Comparison of ENCODE assay signal across 30 cellular contexts in the genomic region with DNA sequence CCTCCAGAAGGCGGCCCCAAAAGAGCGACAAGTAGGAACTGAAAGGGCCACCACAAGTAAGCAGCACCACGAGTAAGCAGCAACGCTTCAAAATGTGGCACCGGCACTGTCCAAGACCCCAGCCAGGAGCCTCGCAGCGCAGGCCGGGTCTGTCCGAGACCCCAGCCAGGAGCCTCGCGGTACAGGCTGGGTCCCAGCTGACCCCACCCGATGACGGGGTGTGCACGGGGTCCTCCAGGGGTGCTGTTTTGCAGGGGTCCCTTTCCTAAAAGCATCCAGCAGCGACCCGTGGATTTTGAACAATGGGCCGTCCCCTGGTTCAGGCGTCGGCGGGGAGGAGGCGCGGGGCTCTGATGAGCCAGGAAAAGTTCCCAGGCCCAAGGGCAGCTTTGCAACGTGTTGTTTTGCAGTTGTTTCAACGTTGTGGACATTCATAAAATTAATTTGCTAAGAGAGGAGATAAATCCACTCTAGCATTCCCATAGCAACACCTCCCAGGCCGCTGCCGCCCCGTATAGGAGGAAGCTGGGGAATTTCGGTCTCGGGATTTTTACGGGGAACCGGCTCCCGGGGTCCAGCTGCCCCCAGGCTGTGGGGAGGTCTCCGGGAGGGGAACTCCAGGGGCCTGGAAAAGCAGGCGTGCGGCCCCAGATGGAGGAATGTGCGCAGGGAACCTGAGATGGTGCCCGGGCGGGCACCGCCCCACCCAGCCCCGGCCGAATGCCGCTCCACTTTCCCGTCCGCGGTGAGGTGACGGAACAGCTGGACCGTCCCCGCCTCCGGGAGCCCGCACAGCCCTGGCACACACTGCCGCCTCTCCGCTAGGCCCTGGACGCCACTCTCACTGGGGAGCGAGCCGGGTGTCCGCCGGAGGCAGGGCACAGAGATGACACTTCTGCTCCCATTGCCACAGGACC.
"Had no signal": no experiment of that assay in that cellular context is flagged by ENCODE, and none has a peak within 500 bp of the region (broad histone marks: within the 10 kb centered on the region; RNA-seq: fewer than 3 reads in every experiment).

No MANE protein-coding gene starts in this region.

- H3K4me1 ChIP-seq: adrenal gland, body of pancreas, foreskin keratinocyte, parathyroid adenoma had no signal

- H3K4me1 Mint-ChIP-seq: activated naive CD8-positive, alpha-beta T cell treated with anti-CD3 and anti-CD28 coated beads for 36 hours had no signal

- H3K27me3 Mint-ChIP-seq: activated naive CD8-positive, alpha-beta T cell treated with anti-CD3 and anti-CD28 coated beads for 36 hours; stimulated activated naive B cell treated with anti-CD40 and anti-IgM and Interleukin-4, amounts not matched to agents 10 μg/mL and 1 μg/mL and 100 μg/mL, for 72 hours had no signal

- H3K9ac ChIP-seq: parathyroid adenoma had no signal

- DNase-seq: activated CD4-positive, alpha-beta T cell treated with anti-CD3 and anti-CD28 coated beads for 48 hours; activated CD4-positive, alpha-beta T cell treated with anti-CD3 and anti-CD28 coated beads, Interleukin-2, amount 50 U/mL, for 48 hours; activated CD8-positive, alpha-beta memory T cell treated with anti-CD3 and anti-CD28 coated beads for 24 hours; activated effector memory CD4-positive, alpha-beta T cell treated with anti-CD3 and anti-CD28 coated beads, Interleukin-2, amount 50 U/mL, for 16 hours; activated naive CD4-positive, alpha-beta T cell treated with anti-CD3 and anti-CD28 coated beads for 36 hours; activated naive CD8-positive, alpha-beta T cell treated with anti-CD3 and anti-CD28 coated beads for 36 hours; activated T-cell treated with anti-CD3 and anti-CD28 coated beads, Interleukin-2, amount 50 U/mL, for 1 hour; adrenal gland; aorta; body of pancreas; dermis blood vessel endothelial cell; effector CD4-positive, alpha-beta T cell; foreskin keratinocyte; heart right ventricle; kidney glomerular epithelial cell; left ventricle myocardium inferior; mucosa of descending colon; occipital lobe; stimulated activated CD4-positive, alpha-beta T cell treated with anti-CD3 and anti-CD28 coated beads, Interleukin-1b, Interleukin-23, amount 100 ng/mL, for 48 hours; stimulated activated naive B cell treated with anti-CD40 and anti-IgM and Interleukin-4, amounts not matched to agents 10 μg/mL and 1 μg/mL and 100 μg/mL, for 72 hours; T-helper 9 cell; WERI-Rb-1 had no signal

- H3K36me3 ChIP-seq: adrenal gland, esophagus muscularis mucosa, heart right ventricle, left ventricle myocardium inferior, right atrium auricular region, tibial nerve, WERI-Rb-1 had no signal

- H3K4me3 Mint-ChIP-seq: activated naive CD4-positive, alpha-beta T cell treated with anti-CD3 and anti-CD28 coated beads for 36 hours; activated naive CD8-positive, alpha-beta T cell treated with anti-CD3 and anti-CD28 coated beads for 36 hours; activated T-helper 1 cell treated with anti-CD3 and anti-CD28 coated beads, Interleukin-12 subunit alpha, Interleukin-12 subunit beta, Interleukin-2, Interleukin-4 antibody, amounts not matched to agents 30 ng/mL and 10 ng/mL and 1 ng/mL, durations not matched to agents 14 hours and 24 hours and 36 hours; neural crest cell; stimulated activated naive B cell treated with anti-CD40 and anti-IgM and Interleukin-4, amounts not matched to agents 10 μg/mL and 1 μg/mL and 100 μg/mL, for 72 hours had no signal

- H3K9me3 Mint-ChIP-seq: activated naive CD4-positive, alpha-beta T cell treated with anti-CD3 and anti-CD28 coated beads for 36 hours; activated naive CD8-positive, alpha-beta T cell treated with anti-CD3 and anti-CD28 coated beads for 36 hours; activated T-helper 1 cell treated with anti-CD3 and anti-CD28 coated beads, Interleukin-12 subunit alpha, Interleukin-12 subunit beta, Interleukin-2, Interleukin-4 antibody, amounts not matched to agents 30 ng/mL and 10 ng/mL and 1 ng/mL, durations not matched to agents 14 hours and 24 hours and 36 hours; neural crest cell had no signal

- H3K27ac Mint-ChIP-seq: activated naive CD4-positive, alpha-beta T cell treated with anti-CD3 and anti-CD28 coated beads for 36 hours; activated naive CD8-positive, alpha-beta T cell treated with anti-CD3 and anti-CD28 coated beads for 36 hours; activated T-helper 1 cell treated with anti-CD3 and anti-CD28 coated beads, Interleukin-12 subunit alpha, Interleukin-12 subunit beta, Interleukin-2, Interleukin-4 antibody, amounts not matched to agents 30 ng/mL and 10 ng/mL and 1 ng/mL, durations not matched to agents 14 hours and 24 hours and 36 hours; stimulated activated naive B cell treated with anti-CD40 and anti-IgM and Interleukin-4, amounts not matched to agents 10 μg/mL and 1 μg/mL and 100 μg/mL, for 72 hours had no signal

- H3K79me2 ChIP-seq: parathyroid adenoma had no signal

- H2AFZ ChIP-seq: parathyroid adenoma had no signal

- H3K27me3 ChIP-seq: adrenal gland, body of pancreas, esophagus muscularis mucosa, foreskin keratinocyte, heart right ventricle, right atrium auricular region, tibial nerve had no signal

- H3K4me3 ChIP-seq: adrenal gland, body of pancreas, esophagus muscularis mucosa, heart right ventricle, left ventricle myocardium inferior, mucosa of descending colon, right atrium auricular region, skin epidermis, tibial nerve had no signal

- H3K9me3 ChIP-seq: adrenal gland, body of pancreas, esophagus muscularis mucosa, heart right ventricle, left ventricle myocardium inferior, mucosa of descending colon, right atrium auricular region, tibial nerve had no signal

- ATAC-seq: activated CD4-positive, CD25-positive, alpha-beta regulatory T cell treated with anti-CD3 and anti-CD28 coated beads, Interleukin-2, amount 50 U/mL, for 24 hours; body of pancreas; foreskin keratinocyte; heart right ventricle; mucosa of descending colon; stimulated activated naive B cell treated with anti-CD40 and anti-IgM and Interleukin-4, amounts not matched to agents 10 μg/mL and 1 μg/mL and 100 μg/mL, for 72 hours had no signal

- H3K27ac ChIP-seq: adrenal gland, body of pancreas, esophagus muscularis mucosa, foreskin keratinocyte, heart right ventricle, left ventricle myocardium inferior, parathyroid adenoma, right atrium auricular region, skin epidermis, tibial nerve, WERI-Rb-1 had no signal
